Comparison of ENCODE assay signal across 17 cellular contexts in genomic region chr5:127596501-127596900, GRCh38. TPM values are rescaled to one million over a fixed set of nuclear protein-coding genes. Genes with fewer than 3 reads are reported as not detected.
"Had no signal": no experiment of that assay in that cellular context is flagged by ENCODE, and none has a peak within 500 bp of the region (broad histone marks: within the 10 kb centered on the region; RNA-seq: fewer than 3 reads in every experiment).

No MANE protein-coding gene starts in this region.

- H3K4me1 Mint-ChIP-seq: immature natural killer cell, naive B cell had no signal

- H3K36me3 Mint-ChIP-seq: activated naive CD8-positive, alpha-beta T cell; immature natural killer cell; naive B cell had no signal

- H3K4me3 Mint-ChIP-seq: activated naive CD8-positive, alpha-beta T cell; activated T-cell treated with anti-CD3 and anti-CD28 coated beads, Interleukin-2, amount 50 U/mL, for 4 hours; immature natural killer cell; naive B cell had no signal

- H3K36me3 ChIP-seq: esophagus muscularis mucosa, lower lobe of right lung, transverse colon had no signal

- H3K27ac Mint-ChIP-seq: activated naive CD8-positive, alpha-beta T cell; immature natural killer cell had no signal

- H3K27me3 ChIP-seq: esophagus muscularis mucosa, transverse colon had no signal

- ATAC-seq: activated CD4-positive, CD25-positive, alpha-beta regulatory T cell treated with anti-CD3 and anti-CD28 coated beads, Interleukin-2, amount 50 U/mL, for 24 hours; activated T-cell treated with anti-CD3 and anti-CD28 coated beads, Interleukin-2, amount 50 U/mL, for 4 hours; lower lobe of right lung had no signal

- H3K27ac ChIP-seq: esophagus muscularis mucosa, lower lobe of right lung, parathyroid adenoma, transverse colon had no signal

- H3K9me3 Mint-ChIP-seq: activated T-cell treated with anti-CD3 and anti-CD28 coated beads, Interleukin-2, amount 50 U/mL, for 4 hours; naive B cell had no signal

- H3K4me1 ChIP-seq: lower lobe of right lung, parathyroid adenoma had no signal

- H2AFZ ChIP-seq: parathyroid adenoma had no signal

- DNase-seq: activated CD4-positive, alpha-beta T cell treated with anti-CD3 and anti-CD28 coated beads, Interleukin-2, amount 50 U/mL, for 4 hours; activated effector memory CD4-positive, alpha-beta T cell treated with anti-CD3 and anti-CD28 coated beads, Interleukin-2, amount 50 U/mL, for 16 hours; activated T-cell treated with anti-CD3 and anti-CD28 coated beads, Interleukin-2, amount 50 U/mL, for 4 hours; amygdala; dermis blood vessel endothelial cell; immature natural killer cell; lower lobe of right lung; midbrain; naive B cell; substantia nigra; transverse colon had no signal

- H3K27me3 Mint-ChIP-seq: activated naive CD8-positive, alpha-beta T cell; naive B cell had no signal

- H3K4me3 ChIP-seq: esophagus muscularis mucosa, lower lobe of right lung, transverse colon had no signal

- H3K79me2 ChIP-seq: parathyroid adenoma had no signal

- H3K9ac ChIP-seq: parathyroid adenoma had no signal

- H3K9me3 ChIP-seq: esophagus muscularis mucosa, lower lobe of right lung, transverse colon had no signal

RNA-seq across cellular contexts. Expression of gene CTXN3, which starts 52.4 kb away (rescaled TPM):
- total RNA-seq: activated T-cell treated with anti-CD3 and anti-CD28 coated beads, Interleukin-2, amount 50 U/mL, for 4 hours; dermis blood vessel endothelial cell; esophagus muscularis mucosa; fibroblast of villous mesenchyme; lower lobe of right lung; renal cortical epithelial cell; transverse colon had no signal
- polyA plus RNA-seq: immature natural killer cell had no signal
